Comparison of ENCODE assay signal across 18 cellular contexts in the genomic region with DNA sequence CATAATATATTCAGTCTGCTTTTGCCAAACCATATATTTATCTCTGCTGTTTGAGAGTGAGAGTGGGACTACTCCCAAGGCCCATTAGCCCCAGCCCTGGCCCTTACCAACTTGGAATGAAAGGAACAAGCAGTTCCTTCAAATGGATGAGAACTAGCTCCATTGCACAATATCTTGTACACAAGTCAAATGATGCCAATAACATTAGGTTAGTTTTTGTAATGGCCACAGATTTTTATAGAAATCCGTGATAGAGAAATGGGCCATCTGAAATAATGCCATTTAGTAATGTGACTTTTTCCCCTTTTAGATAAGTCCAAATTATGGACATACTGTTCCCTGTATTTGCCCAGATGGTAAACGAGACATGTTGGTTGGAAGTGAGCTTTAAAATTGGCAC.
"Had no signal": no experiment of that assay in that cellular context is flagged by ENCODE, and none has a peak within 500 bp of the region (broad histone marks: within the 10 kb centered on the region; RNA-seq: fewer than 3 reads in every experiment).

No MANE protein-coding gene starts in this region.

- H3K4me3 Mint-ChIP-seq: activated naive CD8-positive, alpha-beta T cell; activated T-cell treated with anti-CD3 and anti-CD28 coated beads, Interleukin-2, amount 50 U/mL, for 24 hours; nephron; stimulated activated effector memory CD8-positive, alpha-beta T cell treated with anti-CD3 and anti-CD28 coated beads, Interleukin-12 subunit alpha, Interleukin-12 subunit beta, amount 100 ng/mL, for 72 hours had no signal

- H3K27ac Mint-ChIP-seq: activated T-cell treated with anti-CD3 and anti-CD28 coated beads, Interleukin-2, amount 50 U/mL, for 24 hours; nephron; stimulated activated effector memory CD8-positive, alpha-beta T cell treated with anti-CD3 and anti-CD28 coated beads, Interleukin-12 subunit alpha, Interleukin-12 subunit beta, amount 100 ng/mL, for 72 hours had no signal

- H3K27me3 Mint-ChIP-seq: activated naive CD8-positive, alpha-beta T cell; activated T-cell treated with anti-CD3 and anti-CD28 coated beads, Interleukin-2, amount 50 U/mL, for 24 hours had no signal

- H3K27me3 ChIP-seq: cardiac muscle cell, SJCRH30 had no signal

- H3K27ac ChIP-seq: cardiac muscle cell, coronary artery, SJCRH30 had no signal

- H3K9me3 Mint-ChIP-seq: activated T-cell treated with anti-CD3 and anti-CD28 coated beads, Interleukin-2, amount 50 U/mL, for 24 hours; nephron; stimulated activated effector memory CD8-positive, alpha-beta T cell treated with anti-CD3 and anti-CD28 coated beads, Interleukin-12 subunit alpha, Interleukin-12 subunit beta, amount 100 ng/mL, for 72 hours had no signal

- ATAC-seq: activated CD4-positive, CD25-positive, alpha-beta regulatory T cell treated with anti-CD3 and anti-CD28 coated beads, Interleukin-2, amount 50 U/mL, for 24 hours; left lobe of liver; stimulated activated effector memory CD8-positive, alpha-beta T cell treated with anti-CD3 and anti-CD28 coated beads, Interleukin-12 subunit alpha, Interleukin-12 subunit beta, amount 100 ng/mL, for 72 hours had no signal

- H3K4me3 ChIP-seq: cardiac muscle cell, coronary artery, SJCRH30 had no signal

- H3K36me3 ChIP-seq: cardiac muscle cell, SJCRH30 had no signal

- H3K4me1 Mint-ChIP-seq: nephron had no signal

- DNase-seq: activated CD4-positive, alpha-beta T cell treated with anti-CD3 and anti-CD28 coated beads, Interleukin-2, amount 50 U/mL, for 4 hours; activated effector memory CD4-positive, alpha-beta T cell treated with anti-CD3 and anti-CD28 coated beads, Interleukin-2, amount 50 U/mL, for 16 hours; activated T-cell treated with anti-CD3 and anti-CD28 coated beads, Interleukin-2, amount 50 U/mL, for 24 hours; anterior cingulate cortex; effector CD4-positive, alpha-beta T cell; foreskin fibroblast; head of caudate nucleus; mesendoderm; SJCRH30; small intestine; trophoblast cell had no signal

- H3K36me3 Mint-ChIP-seq: activated naive CD8-positive, alpha-beta T cell had no signal

- H3K9me3 ChIP-seq: SJCRH30 had no signal
